Comparison of ENCODE assay signal across 23 cellular contexts in genomic region chr13:67554296-67554695, GRCh38.
DNase-seq lines count a peak whose midpoint lies in the region; ATAC-seq and TF ChIP-seq lines count a peak whose summit lies in the region.
"Had no signal": no experiment of that assay in that cellular context is flagged by ENCODE, and none has a peak within 500 bp of the region (broad histone marks: within the 10 kb centered on the region; RNA-seq: fewer than 3 reads in every experiment).

No MANE protein-coding gene starts in this region.

- H3K27me3 ChIP-seq in HL-60 (ENCODE audit: insufficient read depth, poor library complexity, severe bottlenecking) = no peaks in the 10 kb centered on the region
- H3K27me3 ChIP-seq: BLaER1 treated with 17β-estradiol and CSF1 and Interleukin-3, amounts not matched to agents 10 nM and 100 nM; Peyer's patch had no signal

- no peak overlapping the region for H3K4me3 ChIP-seq in HL-60 (replicated peaks; ENCODE audit: insufficient read depth, low read length)
- no peak overlapping the region for H3K4me3 ChIP-seq in choroid plexus epithelial cell (ENCODE audit: low read depth, low read length)
- H3K4me3 ChIP-seq: BLaER1 treated with 17β-estradiol and CSF1 and Interleukin-3, amounts not matched to agents 10 nM and 100 nM; Peyer's patch; prostate gland had no signal

- TF ChIP-seq CTCF in HL-60 (IDR thresholded peaks at IDR 0.05; ENCODE audit: insufficient read depth, low read length) = no peak
- no peak for TF ChIP-seq CTCF in choroid plexus epithelial cell (conservative IDR thresholded peaks at IDR 0.05; ENCODE audit: low read depth, low read length)

- peak; percentile 29 to 68 for DNase-seq in HL-60 (ENCODE audit: low read depth in 1 of 2, low spot score in 1 of 2)
- peak; percentile 14 to 40 for DNase-seq in NOMO-1 (lab: John Stamatoyannopoulos, UW; ENCODE audit: unreplicated experiment in 2 of 2)
- DNase-seq in choroid plexus epithelial cell (ENCODE audit: low read depth) = peak; percentile 31
- DNase-seq in T1000 (lab: John Stamatoyannopoulos, UW) = no peak
- DNase-seq in NCI-H1417 (lab: John Stamatoyannopoulos, UW) = no peak
- no peak for DNase-seq in RKO (ENCODE audit: low spot score)
- DNase-seq in COLO829 (ENCODE audit: low spot score) = no peak
- DNase-seq: activated CD4-positive, alpha-beta memory T cell treated with anti-CD3 and anti-CD28 coated beads, Interleukin-2, amount 10 ng/mL, durations not matched to agents 7 days and 5 days; activated effector memory CD4-positive, alpha-beta T cell treated with anti-CD3 and anti-CD28 coated beads, Interleukin-2, amount 50 U/mL, for 16 hours; activated naive CD8-positive, alpha-beta T cell treated with anti-CD3 and anti-CD28 coated beads, Interleukin-2, amount 50 U/mL, for 24 hours; Calu3; cortex of kidney; endodermal cell; HFFc6; mammary epithelial cell; NCI-H1694 treated with DMSO at 0.1 percent for 48 hours; Peyer's patch; SK-N-SH; T-helper 9 cell had no signal

- peak overlapping the region; percentile 69 for H3K27ac ChIP-seq in HL-60 (replicated peaks)
- H3K27ac ChIP-seq: BLaER1 treated with 17β-estradiol and CSF1 and Interleukin-3, amounts not matched to agents 10 nM and 100 nM; Peyer's patch; prostate gland had no signal

- ATAC-seq in GM18498 (IDR thresholded peaks at IDR 0.05; ENCODE audit: unreplicated experiment) = peak; percentile 85
- ATAC-seq: activated CD4-positive, CD25-positive, alpha-beta regulatory T cell treated with anti-CD3 and anti-CD28 coated beads, Interleukin-2, amount 50 U/mL, for 24 hours; activated naive CD8-positive, alpha-beta T cell treated with anti-CD3 and anti-CD28 coated beads, Interleukin-2, amount 50 U/mL, for 24 hours had no signal

Comparison
In these comparisons a context has a peak if more than half of its experiments do, and no peak if none do; other contexts are left out.
1. DNase-seq: peak in HL-60 (2 of 2), NOMO-1 (2 of 2) and choroid plexus epithelial cell (single experiment); none in T1000 (single experiment), NCI-H1417 (0 of 3), RKO (single experiment) and COLO829 (single experiment).